In the genomic region with DNA sequence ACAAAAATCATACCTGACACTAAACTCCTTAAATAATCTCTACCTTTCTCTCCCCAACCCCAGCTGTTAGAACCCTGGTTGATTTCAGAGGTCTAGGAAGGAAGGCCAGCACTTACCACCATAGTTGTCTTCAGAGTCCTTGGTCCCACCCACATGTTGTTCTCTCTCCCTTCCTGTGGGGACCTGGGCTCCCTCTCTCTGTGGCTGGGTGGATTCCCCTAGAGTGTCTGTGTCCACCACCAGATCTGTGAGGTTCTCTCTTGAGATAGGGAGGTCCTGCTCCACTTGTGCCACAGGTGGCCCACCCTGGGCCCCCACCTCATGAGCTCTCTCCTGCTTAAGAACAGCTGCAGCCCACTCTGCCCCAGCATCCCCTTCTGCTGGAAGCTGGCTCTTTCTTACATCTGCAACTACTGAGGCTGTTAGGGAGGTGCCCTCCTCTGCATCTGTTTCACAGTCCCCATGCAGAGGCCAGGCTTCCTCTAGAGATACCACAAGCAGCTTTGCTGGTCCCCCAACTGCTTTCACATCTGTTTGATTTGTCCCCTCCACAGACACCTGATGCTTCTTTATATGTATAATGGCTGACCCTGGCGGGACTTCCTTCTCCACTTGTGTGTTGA, we compare ENCODE assay signal across 16 cellular contexts. TPM values are rescaled to one million over a fixed set of nuclear protein-coding genes. Genes with fewer than 3 reads are reported as not detected.
DNase-seq lines count a peak whose midpoint lies in the region; ATAC-seq, FAIRE-seq and TF ChIP-seq lines count a peak whose summit lies in the region.
"Had no signal": no experiment of that assay in that cellular context is flagged by ENCODE, and none has a peak within 500 bp of the region (broad histone marks: within the 10 kb centered on the region; RNA-seq: fewer than 3 reads in every experiment).

No MANE protein-coding gene starts in this region.

- no peaks in the 10 kb centered on the region for H4K20me1 ChIP-seq in GM12878 (ENCODE audit: control insufficient read depth, insufficient read depth)

- ATAC-seq in HG02798 (IDR thresholded peaks at IDR 0.05; ENCODE audit: poor library complexity, unreplicated experiment) (peak; percentile 52), GM12878 (peak; percentile 79), HG02840 (IDR thresholded peaks at IDR 0.05; ENCODE audit: low FRiP score, unreplicated experiment) (no peak)
- peak; percentile 88 for ATAC-seq in stimulated activated naive CD8-positive, alpha-beta T cell treated with anti-CD3 and anti-CD28 coated beads, Interleukin-15, amount 100 ng/mL, for 72 hours

- H3K27ac Mint-ChIP-seq in activated naive CD4-positive, alpha-beta T cell treated with anti-CD3 and anti-CD28 coated beads for 36 hours: peak overlapping the region; percentile 33
- H3K27ac Mint-ChIP-seq in stimulated activated naive CD8-positive, alpha-beta T cell treated with anti-CD3 and anti-CD28 coated beads, Interleukin-15, amount 100 ng/mL, for 72 hours: peak overlapping the region; percentile 4 to 50

- H3K79me2 ChIP-seq in GM12878 (ENCODE audit: control insufficient read depth, insufficient read depth, low read length): peaks cover 13% of the 10 kb centered on the region

- RAD21 ChIA-PET in GM12878 (lab: Charles Lee; ENCODE audit: unreplicated experiment): interaction anchor here (0.8 to 1.8 kb wide), 6 partner anchors 10 to 30 kb away, joined by 3 to 7 read pairs (median 4); a partner anchor contains a TSS

- H3K27ac ChIP-seq in GM12878 (ENCODE audit: control insufficient read depth, insufficient read depth): peak overlapping the region; percentile 35
- H3K27ac ChIP-seq: SJCRH30, testis had no signal

- TF ChIP-seq EP300 in GM12878 (IDR thresholded peaks at IDR 0.05; ENCODE audit: borderline replicate concordance in 1 of 2, control insufficient read depth in 1 of 2, low read depth in 2 of 2, low read length in 2 of 2): no peak

- peaks cover 32% of the 10 kb centered on the region for H3K4me1 ChIP-seq in GM12878 (ENCODE audit: control insufficient read depth, insufficient read depth, low read length)

- SMC1A ChIA-PET in GM12878 (lab: Charles Lee; ENCODE audit: uncharacterized antibody, unreplicated experiment): interaction anchor here (0.7 to 1.5 kb wide), 10 partner anchors 15 to 38 kb away, joined by 3 to 6 read pairs (median 4); a partner anchor contains a TSS

- CTCF ChIA-PET in activated naive CD4-positive, alpha-beta T cell treated with anti-CD3 and anti-CD28 coated beads for 36 hours (lab: Charles Lee): interaction anchor here (0.8 to 3.0 kb wide), 4 partner anchors 19 to 98 kb away, joined by 3 to 10 read pairs (median 4); no protein-coding TSS in a partner anchor
- CTCF ChIA-PET in GM12878 (lab: Yijun Ruan, JAX): interaction anchor here (0.7 to 2.8 kb wide), 6 partner anchors 10 to 98 kb away, joined by 3 to 18 read pairs (median 6); a partner anchor contains a TSS

- no peak overlapping the region; the same call in 1 of the 2 replicates for H3K9ac ChIP-seq in GM12878 (ENCODE audit: control insufficient read depth, insufficient read depth, low read length)

- TF ChIP-seq CTCF in GM12878 (IDR thresholded peaks at IDR 0.05 in 2 of 3, conservative IDR thresholded peaks at IDR 0.05 in 1 of 3; ENCODE audit: control insufficient read depth in 2 of 3, extremely low read depth in 1 of 3, insufficient read depth in 1 of 3, low read depth in 3 of 3, low read length in 3 of 3): 0 out of 6 replicates have a peak, but pooled peaks of 1 of the 3 experiments have one; percentile 9

- DNase-seq in activated naive CD4-positive, alpha-beta T cell treated with anti-CD3 and anti-CD28 coated beads for 36 hours: no peak
- no peak for DNase-seq in activated naive CD4-positive, alpha-beta T cell treated with anti-CD3 and anti-CD28 coated beads, Interleukin-2, amount 50 U/mL, for 16 hours
- DNase-seq in GM12878 (ENCODE audit: low read depth, low spot score) (no peak), NCI-H2196 (lab: John Stamatoyannopoulos, UW; ENCODE audit: unreplicated experiment) (no peak), HCEC 1CT (no peak)
- DNase-seq in stimulated activated naive CD8-positive, alpha-beta T cell treated with anti-CD3 and anti-CD28 coated beads, Interleukin-15, amount 100 ng/mL, for 72 hours: peak in 1 of 2 donors; percentile 30
- DNase-seq: central memory CD4-positive, alpha-beta T cell; foreskin melanocyte; NCI-H1105 treated with DMSO at 0.1 percent for 48 hours; SJCRH30; testis had no signal

- no peaks in the 10 kb centered on the region for H3K27me3 ChIP-seq in GM12878 (replicated peaks in 1 of 2; ENCODE audit: control insufficient read depth in 2 of 2, insufficient read depth in 2 of 2, low read length in 1 of 2)
- H3K27me3 ChIP-seq: SJCRH30, testis had no signal

- intact Hi-C loops in activated naive CD4-positive, alpha-beta T cell treated with anti-CD3 and anti-CD28 coated beads for 36 hours (cut with micrococcal nuclease): no loop called here
- intact Hi-C loops in GM12878 (cut with micrococcal nuclease; ENCODE audit: unreplicated experiment): no loop called here

- TF ChIP-seq RAD21 in GM12878 (IDR thresholded peaks at IDR 0.05; ENCODE audit: insufficient read depth, low read depth, low read length): no peak

- no peaks in the 10 kb centered on the region for H3K9me3 ChIP-seq in GM12878 (replicated peaks; ENCODE audit: control insufficient read depth, insufficient read depth, low read length)
- H3K9me3 ChIP-seq: SJCRH30, testis had no signal

- in situ Hi-C loops in GM12878 (cut with MboI): no loop called here

- H3K27me3 Mint-ChIP-seq in activated naive CD4-positive, alpha-beta T cell treated with anti-CD3 and anti-CD28 coated beads for 36 hours (ENCODE audit: low read depth): no peaks in the 10 kb centered on the region
- no peaks in the 10 kb centered on the region for H3K27me3 Mint-ChIP-seq in stimulated activated naive CD8-positive, alpha-beta T cell treated with anti-CD3 and anti-CD28 coated beads, Interleukin-15, amount 100 ng/mL, for 72 hours
- H3K27me3 Mint-ChIP-seq: IgD-negative memory B cell had no signal

- H3K36me3 ChIP-seq in GM12878 (ENCODE audit: control insufficient read depth in 2 of 2, insufficient read depth in 2 of 2, low read length in 1 of 2): peaks cover 7 to 11% of the 10 kb centered on the region in 2 experiments

- FAIRE-seq in GM12878 (lab: Jason Lieb, UNC): no peak
- FAIRE-seq: D721Med, TTC549 had no signal

- BruUV-seq in GM12878 (replicated peaks; lab: Mats Ljungman, UMichigan): no TSS peak

- no peak overlapping the region for H2AFZ ChIP-seq in GM12878 (ENCODE audit: control insufficient read depth, low read depth, low read length)

- H3K4me3 ChIP-seq in GM12878: peak overlapping the region; percentile 0; the same call in 1 of the 2 replicates
- H3K4me3 ChIP-seq: SJCRH30, testis had no signal

- H3K4me1 Mint-ChIP-seq in activated naive CD4-positive, alpha-beta T cell treated with anti-CD3 and anti-CD28 coated beads for 36 hours (ENCODE audit: low read depth): peaks cover 35% of the 10 kb centered on the region
- peaks cover 50% of the 10 kb centered on the region for H3K4me1 Mint-ChIP-seq in stimulated activated naive CD8-positive, alpha-beta T cell treated with anti-CD3 and anti-CD28 coated beads, Interleukin-15, amount 100 ng/mL, for 72 hours

- POLR2A ChIA-PET in GM12878 (lab: Charles Lee): interaction anchor here (0.5 to 2.9 kb wide), 7 partner anchors 9 to 121 kb away, joined by 4 to 10 read pairs (median 6); a partner anchor contains a TSS

- peaks cover 71% of the 10 kb centered on the region for H3K36me3 Mint-ChIP-seq in activated naive CD4-positive, alpha-beta T cell treated with anti-CD3 and anti-CD28 coated beads for 36 hours (ENCODE audit: low read depth)

- H3K4me2 ChIP-seq in GM12878 (ENCODE audit: control insufficient read depth, insufficient read depth): peak overlapping the region; percentile 45

- H3K9me3 Mint-ChIP-seq in activated naive CD4-positive, alpha-beta T cell treated with anti-CD3 and anti-CD28 coated beads for 36 hours: no peaks in the 10 kb centered on the region
- no peaks in the 10 kb centered on the region for H3K9me3 Mint-ChIP-seq in stimulated activated naive CD8-positive, alpha-beta T cell treated with anti-CD3 and anti-CD28 coated beads, Interleukin-15, amount 100 ng/mL, for 72 hours
- H3K9me3 Mint-ChIP-seq: IgD-negative memory B cell had no signal

- TF ChIP-seq POLR2A in GM12878 (IDR thresholded peaks at IDR 0.05; ENCODE audit: low read depth, low read length): no peak

- WGBS in GM12878 (ENCODE audit: insufficient coverage, insufficient replicate concordance, low lambda C conversion rate, missing lambda C conversion rate): 0% methylated on average over 1 of the region's 1 CpG

- no peak overlapping the region for H3K4me3 Mint-ChIP-seq in activated naive CD4-positive, alpha-beta T cell treated with anti-CD3 and anti-CD28 coated beads for 36 hours
- H3K4me3 Mint-ChIP-seq in stimulated activated naive CD8-positive, alpha-beta T cell treated with anti-CD3 and anti-CD28 coated beads, Interleukin-15, amount 100 ng/mL, for 72 hours: peak overlapping the region; percentile 34 to 39

RNA-seq across cellular contexts. Expression of a gene that starts 5.2 kb away (rescaled TPM):
- 10 to 100 TPM; 84.1 to 84.8 TPM for total RNA-seq in activated naive CD4-positive, alpha-beta T cell treated with anti-CD3 and anti-CD28 coated beads for 36 hours
- 15.3 and 21.3 TPM in 2 replicates for total RNA-seq in GM12878 (2013; cell fraction: nucleolus; rRNA removed)
- total RNA-seq in GM12878 (2014; rRNA removed) (11.9 and 12.9 TPM in 2 replicates), GM12878 (2014; rRNA removed; fragmentation: Illumina TruSeq; extraction: Trizol) (12.4 and 12.5 TPM in 2 replicates), GM12878 (2021) (62.5 and 66.9 TPM in 2 replicates)
- 30.8 TPM for polyA plus RNA-seq in GM12878 (2011; ENCODE audit: low read depth)
- polyA plus RNA-seq in GM12878 (2011; rRNA removed) (6.8 and 14.8 TPM in 2 replicates), GM12878 (2014; fragmentation: Illumina TruSeq; extraction: Trizol) (52.7 and 53.6 TPM in 2 replicates), GM12878 (2014; fragmentation: Nextera tagmentation; extraction: Ambion mirVana) (1 to 10 TPM; 5.1 to 6.5 TPM), GM12878 (2014; rRNA removed) (30.1 and 33.3 TPM in 2 replicates), GM12878 (2016; fragmentation: Nextera tagmentation; extraction: Ambion mirVana) (10 to 100 TPM; 31.1 to 36.2 TPM)
- 18.4 and 23.7 TPM in 2 replicates for polyA plus RNA-seq in GM12878 (2011; cell fraction: cytosol; rRNA removed)
- 68.0 and 73.9 TPM in 2 replicates for polyA plus RNA-seq in GM12878 (2011; cell fraction: nucleus; rRNA removed)
- polyA plus RNA-seq in GM12878 (2012): 36.6 and 43.4 TPM in 2 replicates
- polyA minus RNA-seq in GM12878 (2011; rRNA and poly(A)+ RNA removed): 17.6 and 22.5 TPM in 2 replicates
- polyA minus RNA-seq in GM12878 (2011; cell fraction: cytosol; rRNA and poly(A)+ RNA removed): 8.5 and 20.0 TPM in 2 replicates
- 7.4 and 14.4 TPM in 2 replicates for polyA minus RNA-seq in GM12878 (2011; cell fraction: nucleus; rRNA and poly(A)+ RNA removed)

RNA-seq across cellular contexts. Expression of a gene that starts 8.3 kb away (rescaled TPM):
- total RNA-seq in activated naive CD4-positive, alpha-beta T cell treated with anti-CD3 and anti-CD28 coated beads for 36 hours: 1,000 to 10,000 TPM; 1,781 to 1,838 TPM
- total RNA-seq in GM12878 (2013; cell fraction: nucleolus; rRNA removed): 180 and 186 TPM in 2 replicates
- total RNA-seq in GM12878 (2014; rRNA removed): 1,600 and 1,662 TPM in 2 replicates
- 1,225 and 1,242 TPM in 2 replicates for total RNA-seq in GM12878 (2014; rRNA removed; fragmentation: Illumina TruSeq; extraction: Trizol)
- 1,685 and 1,700 TPM in 2 replicates for total RNA-seq in GM12878 (2021)
- polyA plus RNA-seq in GM12878 (2011; ENCODE audit: low read depth): 770 TPM
- 1,703 and 2,596 TPM in 2 replicates for polyA plus RNA-seq in GM12878 (2011; rRNA removed)
- polyA plus RNA-seq in GM12878 (2011; cell fraction: cytosol; rRNA removed): 2,686 and 3,225 TPM in 2 replicates
- polyA plus RNA-seq in GM12878 (2011; cell fraction: nucleus; rRNA removed): 1,113 and 1,357 TPM in 2 replicates
- polyA plus RNA-seq in GM12878 (2012): 828 and 941 TPM in 2 replicates
- polyA plus RNA-seq in GM12878 (2014; fragmentation: Illumina TruSeq; extraction: Trizol): 2,402 and 3,052 TPM in 2 replicates
- polyA plus RNA-seq in GM12878 (2014; fragmentation: Nextera tagmentation; extraction: Ambion mirVana): 1,000 to 10,000 TPM; 1,039 to 1,376 TPM
- 2,367 and 2,490 TPM in 2 replicates for polyA plus RNA-seq in GM12878 (2014; rRNA removed)
- polyA plus RNA-seq in GM12878 (2016; fragmentation: Nextera tagmentation; extraction: Ambion mirVana): 1,000 to 10,000 TPM; 1,510 to 1,651 TPM
- polyA minus RNA-seq in GM12878 (2011; rRNA and poly(A)+ RNA removed): 2,195 and 2,964 TPM in 2 replicates
- polyA minus RNA-seq in GM12878 (2011; cell fraction: cytosol; rRNA and poly(A)+ RNA removed): 626 and 717 TPM in 2 replicates
- polyA minus RNA-seq in GM12878 (2011; cell fraction: nucleus; rRNA and poly(A)+ RNA removed): 193 and 357 TPM in 2 replicates

RNA-seq across cellular contexts. Expression of a gene that starts 21.1 kb away (rescaled TPM):
- total RNA-seq in activated naive CD4-positive, alpha-beta T cell treated with anti-CD3 and anti-CD28 coated beads for 36 hours: 10 to 100 TPM; 31.0 to 32.0 TPM
- 8.0 and 11.2 TPM in 2 replicates for total RNA-seq in GM12878 (2013; cell fraction: nucleolus; rRNA removed)
- total RNA-seq in GM12878 (2014; rRNA removed): 14.8 and 17.7 TPM in 2 replicates
- 14.7 and 15.4 TPM in 2 replicates for total RNA-seq in GM12878 (2014; rRNA removed; fragmentation: Illumina TruSeq; extraction: Trizol)
- total RNA-seq in GM12878 (2021): 39.0 and 39.3 TPM in 2 replicates
- polyA plus RNA-seq in GM12878 (2011; ENCODE audit: low read depth): 23.2 TPM
- polyA plus RNA-seq in GM12878 (2011; rRNA removed): 7.6 and 18.7 TPM in 2 replicates
- polyA plus RNA-seq in GM12878 (2011; cell fraction: cytosol; rRNA removed): 34.1 and 36.4 TPM in 2 replicates
- polyA plus RNA-seq in GM12878 (2011; cell fraction: nucleus; rRNA removed): 33.6 and 35.9 TPM in 2 replicates
- 27.9 and 34.0 TPM in 2 replicates for polyA plus RNA-seq in GM12878 (2012)
- 35.8 and 46.7 TPM in 2 replicates for polyA plus RNA-seq in GM12878 (2014; fragmentation: Illumina TruSeq; extraction: Trizol)
- polyA plus RNA-seq in GM12878 (2014; fragmentation: Nextera tagmentation; extraction: Ambion mirVana): 10 to 100 TPM; 19.1 to 23.7 TPM
- polyA plus RNA-seq in GM12878 (2014; rRNA removed): 34.3 and 35.7 TPM in 2 replicates
- 10 to 100 TPM; 36.6 to 37.5 TPM for polyA plus RNA-seq in GM12878 (2016; fragmentation: Nextera tagmentation; extraction: Ambion mirVana)
- 23.8 and 25.7 TPM in 2 replicates for polyA minus RNA-seq in GM12878 (2011; rRNA and poly(A)+ RNA removed)
- 16.0 and 18.4 TPM in 2 replicates for polyA minus RNA-seq in GM12878 (2011; cell fraction: cytosol; rRNA and poly(A)+ RNA removed)
- 16.1 and 27.7 TPM in 2 replicates for polyA minus RNA-seq in GM12878 (2011; cell fraction: nucleus; rRNA and poly(A)+ RNA removed)

RNA-seq across cellular contexts. Expression of a gene that starts 25.4 kb away (rescaled TPM):
- total RNA-seq in activated naive CD4-positive, alpha-beta T cell treated with anti-CD3 and anti-CD28 coated beads for 36 hours: 100 to 1,000 TPM; 112 to 115 TPM
- total RNA-seq in GM12878 (2013; cell fraction: nucleolus; rRNA removed): 22.8 and 29.5 TPM in 2 replicates
- total RNA-seq in GM12878 (2014; rRNA removed) (47.4 and 51.3 TPM in 2 replicates), GM12878 (2014; rRNA removed; fragmentation: Illumina TruSeq; extraction: Trizol) (50.4 and 54.0 TPM in 2 replicates), GM12878 (2021) (99.2 and 100 TPM in 2 replicates)
- 49.7 TPM for polyA plus RNA-seq in GM12878 (2011; ENCODE audit: low read depth)
- polyA plus RNA-seq in GM12878 (2011; rRNA removed) (78.3 and 114 TPM in 2 replicates), GM12878 (2014; fragmentation: Illumina TruSeq; extraction: Trizol) (109 and 119 TPM in 2 replicates), GM12878 (2014; fragmentation: Nextera tagmentation; extraction: Ambion mirVana) (10 to 100 TPM; 21.0 to 24.0 TPM), GM12878 (2014; rRNA removed) (72.3 and 86.2 TPM in 2 replicates), GM12878 (2016; fragmentation: Nextera tagmentation; extraction: Ambion mirVana) (10 to 100 TPM; 46.3 to 50.7 TPM)
- polyA plus RNA-seq in GM12878 (2011; cell fraction: cytosol; rRNA removed): 131 and 175 TPM in 2 replicates
- polyA plus RNA-seq in GM12878 (2011; cell fraction: nucleus; rRNA removed): 99.1 and 214 TPM in 2 replicates
- 67.6 and 89.2 TPM in 2 replicates for polyA plus RNA-seq in GM12878 (2012)
- polyA minus RNA-seq in GM12878 (2011; rRNA and poly(A)+ RNA removed): 72.3 and 129 TPM in 2 replicates
- 43.0 and 45.0 TPM in 2 replicates for polyA minus RNA-seq in GM12878 (2011; cell fraction: cytosol; rRNA and poly(A)+ RNA removed)
- polyA minus RNA-seq in GM12878 (2011; cell fraction: nucleus; rRNA and poly(A)+ RNA removed): 18.4 and 63.2 TPM in 2 replicates

RNA-seq across cellular contexts. Expression of a gene that starts 30.6 kb away (rescaled TPM):
- 100 to 1,000 TPM; 162 to 173 TPM for total RNA-seq in activated naive CD4-positive, alpha-beta T cell treated with anti-CD3 and anti-CD28 coated beads for 36 hours
- 83.3 and 102 TPM in 2 replicates for total RNA-seq in GM12878 (2013; cell fraction: nucleolus; rRNA removed)
- total RNA-seq in GM12878 (2014; rRNA removed): 98.4 and 102 TPM in 2 replicates
- 71.2 and 73.6 TPM in 2 replicates for total RNA-seq in GM12878 (2014; rRNA removed; fragmentation: Illumina TruSeq; extraction: Trizol)
- 111 and 115 TPM in 2 replicates for total RNA-seq in GM12878 (2021)
- polyA plus RNA-seq in GM12878 (2011; ENCODE audit: low read depth): 57.9 TPM
- 113 and 153 TPM in 2 replicates for polyA plus RNA-seq in GM12878 (2011; rRNA removed)
- 161 and 169 TPM in 2 replicates for polyA plus RNA-seq in GM12878 (2011; cell fraction: cytosol; rRNA removed)
- polyA plus RNA-seq in GM12878 (2011; cell fraction: nucleus; rRNA removed): 189 and 204 TPM in 2 replicates
- polyA plus RNA-seq in GM12878 (2012): 103 and 110 TPM in 2 replicates
- 102 and 112 TPM in 2 replicates for polyA plus RNA-seq in GM12878 (2014; fragmentation: Illumina TruSeq; extraction: Trizol)
- 10 to 100 TPM; 12.3 to 16.8 TPM for polyA plus RNA-seq in GM12878 (2014; fragmentation: Nextera tagmentation; extraction: Ambion mirVana)
- 140 and 153 TPM in 2 replicates for polyA plus RNA-seq in GM12878 (2014; rRNA removed)
- 100 to 1,000 TPM; 114 to 119 TPM for polyA plus RNA-seq in GM12878 (2016; fragmentation: Nextera tagmentation; extraction: Ambion mirVana)
- 106 and 129 TPM in 2 replicates for polyA minus RNA-seq in GM12878 (2011; rRNA and poly(A)+ RNA removed)
- polyA minus RNA-seq in GM12878 (2011; cell fraction: cytosol; rRNA and poly(A)+ RNA removed): 45.0 and 45.6 TPM in 2 replicates
- polyA minus RNA-seq in GM12878 (2011; cell fraction: nucleus; rRNA and poly(A)+ RNA removed): 64.8 and 96.5 TPM in 2 replicates
